In the genomic region with DNA sequence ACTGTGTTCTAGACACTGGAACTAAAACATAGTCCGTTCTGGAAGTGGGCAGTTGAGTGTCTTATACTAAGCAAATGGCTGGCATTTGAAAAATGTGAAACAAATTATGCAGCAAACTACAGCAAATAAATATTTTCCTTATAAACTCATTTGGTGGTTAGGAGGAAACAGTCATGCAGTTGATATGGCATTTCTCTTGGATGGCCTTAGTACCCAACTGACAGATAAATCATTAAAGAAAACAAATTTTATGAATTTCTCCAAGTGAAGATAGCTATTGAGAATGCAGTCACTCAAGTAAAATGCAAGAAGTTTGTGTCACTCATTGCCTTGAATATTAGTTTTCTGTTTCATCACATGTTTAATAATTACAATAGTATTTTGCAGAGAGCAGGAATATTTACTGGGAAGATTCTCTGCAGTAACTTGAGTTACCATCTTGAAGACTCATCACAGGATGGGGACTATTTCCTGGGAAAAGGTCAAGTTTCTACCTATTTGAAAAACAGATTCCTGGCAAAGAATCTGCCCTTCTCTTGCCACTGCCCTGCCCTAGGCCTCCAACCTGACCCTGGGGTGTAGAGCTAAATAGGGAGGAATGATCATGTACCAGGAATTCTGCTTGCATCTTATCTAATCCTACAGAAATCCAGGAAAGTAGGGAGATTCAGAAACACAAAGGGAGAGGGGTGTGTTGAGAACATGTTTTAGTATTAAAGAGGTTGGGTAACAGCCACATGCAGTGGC, we compare ENCODE assay signal across 17 cellular contexts.
A peak's percentile ranks its signal among the peaks of the same experiment; 100 is the strongest.
DNase-seq lines count a peak whose midpoint lies in the region; ATAC-seq and TF ChIP-seq lines count a peak whose summit lies in the region.
"Had no signal": no experiment of that assay in that cellular context is flagged by ENCODE, and none has a peak within 500 bp of the region (broad histone marks: within the 10 kb centered on the region; RNA-seq: fewer than 3 reads in every experiment).

No MANE protein-coding gene starts in this region.

- no peaks in the 10 kb centered on the region for H3K9me3 ChIP-seq in GM23248 (ENCODE audit: low read depth)
- H3K9me3 ChIP-seq: neutrophil, right lobe of liver had no signal

- no peaks in the 10 kb centered on the region for H4K20me1 ChIP-seq in GM23248 (ENCODE audit: insufficient read depth)

- in situ Hi-C loops in GM23248 (cut with MboI), result no loop called here

- TF ChIP-seq CTCF in VCaP (conservative IDR thresholded peaks at IDR 0.05) (no peak), foreskin fibroblast (IDR thresholded peaks at IDR 0.05; ENCODE audit: low read depth, low read length) (no peak), lower leg skin (IDR thresholded peaks at IDR 0.05) (no peak)

- H3K4me3 ChIP-seq in GM23248 (no peak overlapping the region), foreskin fibroblast (ENCODE audit: low read depth in 1 of 2, low read length in 2 of 2) (no peak overlapping the region), urinary bladder (ENCODE audit: low read depth, low read length) (no peak overlapping the region), lower leg skin (ENCODE audit: low read depth, poor library complexity, severe bottlenecking) (no peak overlapping the region)
- H3K4me3 ChIP-seq: right lobe of liver had no signal

- H3K27me3 ChIP-seq in GM23248 (replicated peaks; ENCODE audit: insufficient read depth), result no peaks in the 10 kb centered on the region
- H3K27me3 ChIP-seq: neutrophil, right lobe of liver had no signal

- H3K27ac ChIP-seq in GM23248 (peak overlapping the region; percentile 63), VCaP (peak overlapping the region; percentile 95), urinary bladder (ENCODE audit: low read depth) (peak overlapping the region; percentile 10)
- H3K27ac ChIP-seq: neutrophil, right lobe of liver had no signal

- no peak overlapping the region for H2AFZ ChIP-seq in GM23248

- peaks cover 98% of the 10 kb centered on the region for H3K79me2 ChIP-seq in GM23248 (ENCODE audit: insufficient read depth)

- H3K9ac ChIP-seq in GM23248, result 0 out of 2 replicates have a peak overlapping the region, but pooled peaks have one; percentile 11

- intact Hi-C loops in lower leg skin (cut with DNase I; ENCODE audit: low total_unique reads), result no loop called here

- WGBS in GM23248 (ENCODE audit: low coverage in 1 of 2, low lambda C conversion rate in 2 of 2, missing lambda C conversion rate in 2 of 2), 2 experiments, result 13 to 24% methylated on average over 1 of the region's 1 CpG
- 90% methylated on average over 1 of the region's 1 CpG for WGBS in urinary bladder
- WGBS in lower leg skin, 2 donors, result 67 to 80% methylated on average over 1 of the region's 1 CpG

- peaks cover 76% of the 10 kb centered on the region for H3F3A ChIP-seq in GM23248 (ENCODE audit: insufficient read depth)

- peak; percentile 83 for DNase-seq in GM23248
- DNase-seq in foreskin fibroblast, result peak; percentile 65 to 71
- no peak for DNase-seq in lower leg skin (ENCODE audit: low spot score in 2 of 2)
- DNase-seq: activated CD4-positive, alpha-beta T cell treated with anti-CD3 and anti-CD28 coated beads for 48 hours; CD4-positive, alpha-beta T cell; glutamatergic neuron; islet precursor cell; NCI-H1436 treated with DMSO at 0.1 percent for 48 hours; NCI-H510A; right lobe of liver; stimulated activated CD4-positive, alpha-beta T cell treated with anti-CD3 and anti-CD28 coated beads, Interleukin-2, amount 100 ng/mL, for 48 hours had no signal

- peak overlapping the region; percentile 45 for H3K4me2 ChIP-seq in GM23248 (ENCODE audit: unreplicated experiment)

- H3K4me1 ChIP-seq in GM23248 (ENCODE audit: insufficient read depth) (peaks cover 61% of the 10 kb centered on the region), urinary bladder (ENCODE audit: insufficient read depth) (no peaks in the 10 kb centered on the region)
- H3K4me1 ChIP-seq: right lobe of liver had no signal

- H3K36me3 ChIP-seq in GM23248 (ENCODE audit: low read depth), result peaks cover 21% of the 10 kb centered on the region; the same call in 1 of the 2 replicates
- H3K36me3 ChIP-seq in urinary bladder (ENCODE audit: insufficient read depth), result no peaks in the 10 kb centered on the region
- H3K36me3 ChIP-seq: neutrophil, right lobe of liver had no signal

- ATAC-seq in GM21723 (IDR thresholded peaks at IDR 0.05; ENCODE audit: unreplicated experiment) (no peak), GM19035 (IDR thresholded peaks at IDR 0.05; ENCODE audit: unreplicated experiment) (no peak)
- ATAC-seq: activated naive CD4-positive, alpha-beta T cell treated with anti-CD3 and anti-CD28 coated beads, Interleukin-2, amount 50 U/mL, for 72 hours; right lobe of liver had no signal

- no peak for TF ChIP-seq POLR2A in lower leg skin (IDR thresholded peaks at IDR 0.05)

- no peaks in the 10 kb centered on the region for H3K9me2 ChIP-seq in GM23248 (ENCODE audit: insufficient read depth)

Comparison
In these comparisons a context has a peak if more than half of its experiments do, and no peak if none do; other contexts are left out.
1. DNase-seq: peak in GM23248 (single experiment) and foreskin fibroblast (2 of 2); none in lower leg skin (0 of 2).
2. H3K27ac ChIP-seq: peak in every context shown above with its lines; median percentile 95 in VCaP; 63 in GM23248; 10 in urinary bladder.